In genomic region chr4:47010347-47011188, GRCh38 we compare ENCODE assay signal across 12 cellular contexts. TPM values are rescaled to one million over a fixed set of nuclear protein-coding genes. Genes with fewer than 3 reads are reported as not detected.
DNase-seq lines count a peak whose midpoint lies in the region; ATAC-seq and FAIRE-seq lines count a peak whose summit lies in the region.
"Had no signal": no experiment of that assay in that cellular context is flagged by ENCODE, and none has a peak within 500 bp of the region (broad histone marks: within the 10 kb centered on the region; RNA-seq: fewer than 3 reads in every experiment).

No MANE protein-coding gene starts in this region.

- intact Hi-C loops in Right ventricle myocardium superior (cut with DNase I) (no loop called here), left cardiac atrium (cut with DNase I) (no loop called here)

- ATAC-seq in Right ventricle myocardium superior (ENCODE audit: poor library complexity) (peak; percentile 45), left cardiac atrium (no peak), HG02884 (IDR thresholded peaks at IDR 0.05; ENCODE audit: unreplicated experiment) (peak; percentile 69)
- ATAC-seq in stimulated activated naive CD8-positive, alpha-beta T cell treated with anti-CD3 and anti-CD28 coated beads, Interleukin-15, Interleukin-2, amounts not matched to agents 100 U/mL and 50 U/mL, for 24 hours: peak; percentile 19
- ATAC-seq: Panc1, pancreas had no signal

- DNase-seq in Right ventricle myocardium superior (no peak), left cardiac atrium (no peak), OCI-M1 (lab: John Stamatoyannopoulos, UW) (peak; percentile 75), NCI-H1092 (lab: John Stamatoyannopoulos, UW) (no peak), DMS153 treated with DMSO at 0.1 percent for 48 hours (lab: John Stamatoyannopoulos, UW; ENCODE audit: unreplicated experiment) (no peak), frontal cortex (ENCODE audit: low spot score in 2 of 2) (no peak)
- DNase-seq in stimulated activated naive CD8-positive, alpha-beta T cell treated with anti-CD3 and anti-CD28 coated beads, Interleukin-15, Interleukin-2, amounts not matched to agents 100 U/mL and 50 U/mL, for 24 hours: no peak
- DNase-seq: pancreas had no signal

- FAIRE-seq in frontal cortex (lab: Jason Lieb, UNC): no peak
- FAIRE-seq: pancreas had no signal

RNA-seq across cellular contexts. Expression of gene GABRA4, which starts 17.2 kb away (rescaled TPM):
- total RNA-seq in Right ventricle myocardium superior (5.9 TPM), left cardiac atrium (1 to 10 TPM; 2.1 to 2.5 TPM), frontal cortex (24.5 TPM)
- total RNA-seq: Daoy, dermis microvascular lymphatic vessel endothelial cell had no signal

RNA-seq across cellular contexts. Expression of gene GABRB1, which starts 20.8 kb away (rescaled TPM):
- total RNA-seq in Right ventricle myocardium superior: 1.1 TPM
- total RNA-seq in left cardiac atrium: 1 to 10 TPM; 2.5 to 4.4 TPM
- 85.6 TPM for total RNA-seq in frontal cortex
- total RNA-seq: dermis microvascular lymphatic vessel endothelial cell, pancreas had no signal

Comparison
In these comparisons a context has a peak if more than half of its experiments do, and no peak if none do; other contexts are left out.
1. ATAC-seq: peak in Right ventricle myocardium superior (single experiment), HG02884 (single experiment) and stimulated activated naive CD8-positive, alpha-beta T cell treated with anti-CD3 and anti-CD28 coated beads, Interleukin-15, Interleukin-2, amounts not matched to agents 100 U/mL and 50 U/mL, for 24 hours (single experiment); none in left cardiac atrium (0 of 2).
2. RNA of gene GABRB1, which starts 20.8 kb away (total RNA-seq): 85.6 TPM in frontal cortex (single experiment); 2.5 to 4.4 TPM in left cardiac atrium and 1.1 TPM in Right ventricle myocardium superior (single experiment); every median in the first group is over 10 times any median in the second.